Comparison of ENCODE assay signal across 22 cellular contexts in the genomic region with DNA sequence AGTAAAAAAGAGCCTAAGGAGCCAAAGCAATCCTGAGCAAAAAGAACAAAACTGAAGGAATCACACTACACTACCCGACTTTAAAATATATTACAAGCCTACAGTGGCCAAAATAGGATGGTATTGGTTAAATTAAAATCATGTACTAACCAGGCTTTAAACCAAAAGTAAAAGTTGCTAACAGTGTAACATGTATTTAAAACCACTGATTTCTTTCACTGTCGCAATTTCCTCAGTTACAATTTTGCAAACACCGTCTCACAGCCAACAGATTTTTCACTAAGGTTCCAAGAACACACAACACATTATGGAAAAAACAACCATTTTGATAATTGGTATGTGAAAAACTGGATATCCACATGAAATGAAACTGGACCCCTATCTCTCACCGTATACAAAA.
DNase-seq lines count a peak whose midpoint lies in the region; ATAC-seq lines count a peak whose summit lies in the region.
"Had no signal": no experiment of that assay in that cellular context is flagged by ENCODE, and none has a peak within 500 bp of the region (broad histone marks: within the 10 kb centered on the region; RNA-seq: fewer than 3 reads in every experiment).

No MANE protein-coding gene starts in this region.

- H3K4me1 ChIP-seq in adipocyte (ENCODE audit: control insufficient read depth, insufficient read depth, low read length) = peaks cover 19% of the 10 kb centered on the region
- H3K4me1 ChIP-seq: BE2C, neural progenitor cell had no signal

- peak overlapping the region in 1 of 2 donors; percentile 47 for H3K27ac Mint-ChIP-seq in natural killer cell treated with Interleukin-12 subunit alpha and Interleukin-12 subunit beta and Interleukin-15 and Interleukin-18, amount 100 ng/mL, for 72 hours
- H3K27ac Mint-ChIP-seq: HFFc6, neural progenitor cell, type B pancreatic cell had no signal

- peak overlapping the region; percentile 37 for H3K4me3 Mint-ChIP-seq in natural killer cell treated with Interleukin-12 subunit alpha and Interleukin-12 subunit beta and Interleukin-15 and Interleukin-18, amount 100 ng/mL, for 72 hours
- H3K4me3 Mint-ChIP-seq: HFFc6, neural progenitor cell, type B pancreatic cell had no signal

- peak overlapping the region; percentile 64 for H3K4me3 ChIP-seq in adipocyte (ENCODE audit: low read length)
- H3K4me3 ChIP-seq: neural progenitor cell, psoas muscle, skin epidermis had no signal

- intact Hi-C loops in cardiac septum (cut with DNase I) = no loop called here

- H3K9me3 Mint-ChIP-seq in natural killer cell treated with Interleukin-12 subunit alpha and Interleukin-12 subunit beta and Interleukin-15 and Interleukin-18, amount 100 ng/mL, for 72 hours = peaks cover 3% of the 10 kb centered on the region

- H3K36me3 Mint-ChIP-seq in natural killer cell treated with Interleukin-12 subunit alpha and Interleukin-12 subunit beta and Interleukin-15 and Interleukin-18, amount 100 ng/mL, for 72 hours = peaks cover 15% of the 10 kb centered on the region

- DNase-seq in SKM-1 treated with dmso at 0.1 percent for 144 hours (lab: John Stamatoyannopoulos, UW; ENCODE audit: unreplicated experiment) = peak; percentile 2
- DNase-seq in SKM-1 (lab: John Stamatoyannopoulos, UW; ENCODE audit: unreplicated experiment) = no peak
- peak; percentile 12 for DNase-seq in MV-4-11 (lab: John Stamatoyannopoulos, UW)
- no peak for DNase-seq in adipocyte (ENCODE audit: low read depth)
- DNase-seq in natural killer cell treated with Interleukin-12 subunit alpha and Interleukin-12 subunit beta and Interleukin-15 and Interleukin-18, amount 100 ng/mL, for 72 hours (ENCODE audit: low spot score) = no peak
- no peak for DNase-seq in GDM1 (lab: John Stamatoyannopoulos, UW)
- DNase-seq in cardiac septum (ENCODE audit: low spot score) = no peak
- DNase-seq: activated CD4-positive, alpha-beta T cell treated with anti-CD3 and anti-CD28 coated beads for 4 hours; activated CD8-positive, alpha-beta memory T cell treated with anti-CD3 and anti-CD28 coated beads, Interleukin-2, amount 50 U/mL, for 48 hours; activated gamma-delta T cell; BE2C; HFFc6; NCI-H1417 treated with DMSO at 0.1 percent for 48 hours; NCI-H510A; psoas muscle; stimulated activated CD4-positive, alpha-beta T cell treated with anti-CD3 and anti-CD28 coated beads, Interleukin-2, amount 100 ng/mL, for 24 hours; stimulated activated naive CD4-positive, alpha-beta T cell had no signal

- peak overlapping the region; percentile 22 for H3K9ac ChIP-seq in adipocyte (ENCODE audit: low read length)
- H3K9ac ChIP-seq: neural progenitor cell had no signal

- peaks cover 20 to 22% of the 10 kb centered on the region in 2 donors for H3K27me3 Mint-ChIP-seq in natural killer cell treated with Interleukin-12 subunit alpha and Interleukin-12 subunit beta and Interleukin-15 and Interleukin-18, amount 100 ng/mL, for 72 hours
- H3K27me3 Mint-ChIP-seq: type B pancreatic cell had no signal

- H3K4me1 Mint-ChIP-seq in natural killer cell treated with Interleukin-12 subunit alpha and Interleukin-12 subunit beta and Interleukin-15 and Interleukin-18, amount 100 ng/mL, for 72 hours (ENCODE audit: low read depth in 2 of 2) = peaks cover 35 to 48% of the 10 kb centered on the region in 2 donors
- H3K4me1 Mint-ChIP-seq: neural progenitor cell had no signal

- no peaks in the 10 kb centered on the region for H3K36me3 ChIP-seq in adipocyte (ENCODE audit: control insufficient read depth, insufficient read depth, low read length, severe bottlenecking)
- H3K36me3 ChIP-seq: BE2C had no signal

- H3K27me3 ChIP-seq in adipocyte (replicated peaks; ENCODE audit: control insufficient read depth, insufficient read depth, low read length) = no peaks in the 10 kb centered on the region
- H3K27me3 ChIP-seq: BE2C, neural progenitor cell had no signal

- peak in 1 of 2 donors; percentile 67 for ATAC-seq in natural killer cell treated with Interleukin-12 subunit alpha and Interleukin-12 subunit beta and Interleukin-15 and Interleukin-18, amount 100 ng/mL, for 72 hours
- no peak for ATAC-seq in HG02840 (IDR thresholded peaks at IDR 0.05; ENCODE audit: low FRiP score, unreplicated experiment)
- ATAC-seq: psoas muscle, Right ventricle myocardium inferior had no signal

- no peaks in the 10 kb centered on the region for H3K9me3 ChIP-seq in adipocyte (ENCODE audit: control insufficient read depth, low read length)
- H3K9me3 ChIP-seq: BE2C, psoas muscle had no signal

Comparison
In these comparisons a context has a peak if more than half of its experiments do, and no peak if none do; other contexts are left out.
1. DNase-seq: peak in SKM-1 treated with dmso at 0.1 percent for 144 hours (single experiment) and MV-4-11 (single experiment); none in SKM-1 (single experiment), adipocyte (single experiment), natural killer cell treated with Interleukin-12 subunit alpha and Interleukin-12 subunit beta and Interleukin-15 and Interleukin-18, amount 100 ng/mL, for 72 hours (single experiment), GDM1 (single experiment) and cardiac septum (single experiment).